10 cellular contexts compared by ENCODE assay signal in the genomic region with DNA sequence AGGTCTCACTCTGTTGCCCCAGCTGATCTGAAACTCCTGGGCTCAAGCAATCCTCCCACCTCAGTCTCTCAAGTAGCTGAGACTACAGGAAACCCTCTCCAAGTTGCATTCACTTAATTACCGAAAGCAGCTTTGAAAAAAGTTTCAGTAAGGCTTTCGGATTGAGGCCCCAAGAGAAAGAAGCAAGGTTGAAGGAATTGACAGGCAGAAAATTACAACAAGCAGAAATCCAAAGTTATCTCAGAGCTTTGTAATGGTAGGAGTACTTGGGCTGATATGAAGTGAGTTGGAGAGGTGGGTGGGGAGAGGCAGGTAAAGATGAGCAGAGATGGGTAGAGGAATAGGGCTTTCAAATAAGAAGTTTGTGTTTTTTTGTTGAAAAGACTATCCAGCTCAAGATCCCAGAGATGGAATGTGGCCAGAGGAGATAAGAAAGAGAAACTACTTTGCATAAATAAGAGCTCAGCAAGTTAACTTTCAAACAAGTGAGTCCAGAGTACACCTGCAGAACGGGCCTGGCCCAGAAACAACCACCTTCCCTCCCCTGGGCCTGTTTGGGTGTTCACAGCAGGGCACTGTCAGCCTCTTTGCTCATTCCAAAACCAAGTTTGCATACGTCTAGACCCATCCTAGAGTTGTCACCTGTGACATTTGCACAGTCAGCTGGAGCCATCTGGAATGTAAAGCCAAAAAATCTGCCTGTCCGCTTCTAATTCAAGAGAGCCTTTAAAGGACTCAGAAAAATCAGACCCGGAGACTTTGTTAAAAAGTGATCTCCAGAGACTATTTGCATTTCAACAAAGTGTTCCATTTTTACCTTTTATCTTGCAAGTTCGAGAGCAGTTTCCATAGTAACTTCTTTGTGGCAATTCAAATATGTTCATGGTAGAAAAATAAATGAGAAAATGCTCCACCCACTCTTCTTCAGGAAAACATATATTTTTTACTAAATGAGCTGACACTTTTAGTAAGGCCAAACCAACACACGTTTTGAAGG. TPM values are rescaled to one million over a fixed set of nuclear protein-coding genes. Genes with fewer than 3 reads are reported as not detected.
DNase-seq lines count a peak whose midpoint lies in the region; ATAC-seq and TF ChIP-seq lines count a peak whose summit lies in the region.
"Had no signal": no experiment of that assay in that cellular context is flagged by ENCODE, and none has a peak within 500 bp of the region (broad histone marks: within the 10 kb centered on the region; RNA-seq: fewer than 3 reads in every experiment).

No MANE protein-coding gene starts in this region.

- H3K9me3 Mint-ChIP-seq in activated CD4-positive, alpha-beta memory T cell treated with anti-CD3 and anti-CD28 coated beads, Interleukin-2, amount 10 ng/mL, durations not matched to agents 7 days and 5 days, result no peaks in the 10 kb centered on the region
- H3K9me3 Mint-ChIP-seq in HFFc6, result no peaks in the 10 kb centered on the region

- no peak overlapping the region for H3K27ac ChIP-seq in BLaER1 treated with 17β-estradiol and CSF1 and Interleukin-3, amounts not matched to agents 10 nM and 100 nM
- H3K27ac ChIP-seq in adrenal gland, result no peak overlapping the region

- H3K4me1 Mint-ChIP-seq in activated CD4-positive, alpha-beta memory T cell treated with anti-CD3 and anti-CD28 coated beads, Interleukin-2, amount 10 ng/mL, durations not matched to agents 7 days and 5 days, result peaks cover 45% of the 10 kb centered on the region
- H3K4me1 Mint-ChIP-seq in HFFc6 (ENCODE audit: low read depth), result peaks cover 36% of the 10 kb centered on the region

- H3K27ac Mint-ChIP-seq in activated CD4-positive, alpha-beta memory T cell treated with anti-CD3 and anti-CD28 coated beads, Interleukin-2, amount 10 ng/mL, durations not matched to agents 7 days and 5 days, result peak overlapping the region; percentile 60
- no peak overlapping the region for H3K27ac Mint-ChIP-seq in HFFc6

- peaks cover 5% of the 10 kb centered on the region for H3K36me3 Mint-ChIP-seq in activated CD4-positive, alpha-beta memory T cell treated with anti-CD3 and anti-CD28 coated beads, Interleukin-2, amount 10 ng/mL, durations not matched to agents 7 days and 5 days (ENCODE audit: low read depth)
- peaks cover 5% of the 10 kb centered on the region; the same call in 1 of the 2 replicates for H3K36me3 Mint-ChIP-seq in HFFc6 (ENCODE audit: low read depth)

- H4K20me1 ChIP-seq in BLaER1 treated with 17β-estradiol and CSF1 and Interleukin-3, amounts not matched to agents 10 nM and 100 nM, result peaks cover 13 to 26% (median 15%) of the 10 kb centered on the region in 11 experiments; a peak in 20 of 22 replicates

- H3K4me1 ChIP-seq in BLaER1 treated with 17β-estradiol and CSF1 and Interleukin-3, amounts not matched to agents 10 nM and 100 nM, result peaks cover 19 to 37% (median 34%) of the 10 kb centered on the region in 10 experiments
- peaks cover 0 to 23% of the 10 kb centered on the region in 2 donors for H3K4me1 ChIP-seq in adrenal gland (replicated peaks in 1 of 2)

- no peaks in the 10 kb centered on the region for H3K27me3 Mint-ChIP-seq in activated CD4-positive, alpha-beta memory T cell treated with anti-CD3 and anti-CD28 coated beads, Interleukin-2, amount 10 ng/mL, durations not matched to agents 7 days and 5 days
- no peaks in the 10 kb centered on the region; the same call in none of the 2 replicates for H3K27me3 Mint-ChIP-seq in HFFc6 (ENCODE audit: insufficient read depth)

- no peak for DNase-seq in activated CD4-positive, alpha-beta memory T cell treated with anti-CD3 and anti-CD28 coated beads, Interleukin-2, amount 10 ng/mL, durations not matched to agents 7 days and 5 days
- DNase-seq in adrenal gland (no peak), NCI-H446 treated with DMSO at 0.1 percent for 48 hours (lab: John Stamatoyannopoulos, UW) (no peak), T1000 (lab: John Stamatoyannopoulos, UW) (no peak), HFFc6 (no peak)
- DNase-seq: DND-41, NCI-H510A treated with DMSO at 0.1 percent for 48 hours had no signal

- no peaks in the 10 kb centered on the region for H3K27me3 ChIP-seq in BLaER1 treated with 17β-estradiol and CSF1 and Interleukin-3, amounts not matched to agents 10 nM and 100 nM
- H3K27me3 ChIP-seq in adrenal gland, result no peaks in the 10 kb centered on the region

- H3K4me3 ChIP-seq in BLaER1 treated with 17β-estradiol and CSF1 and Interleukin-3, amounts not matched to agents 10 nM and 100 nM, result no peak overlapping the region
- H3K4me3 ChIP-seq in adrenal gland, result no peak overlapping the region

- intact Hi-C loops in adrenal gland (cut with DNase I), result no loop called here

- POLR2A ChIA-PET in activated CD4-positive, alpha-beta memory T cell treated with anti-CD3 and anti-CD28 coated beads, Interleukin-2, amount 10 ng/mL, durations not matched to agents 7 days and 5 days (lab: Charles Lee), result no interaction called here

- ATAC-seq in GM19035 (IDR thresholded peaks at IDR 0.05; ENCODE audit: unreplicated experiment) (peak; percentile 68), HG03025 (IDR thresholded peaks at IDR 0.05; ENCODE audit: low FRiP score, unreplicated experiment) (peak; percentile 70)

- WGBS in adrenal gland, 4 donors, result 66 to 79% (median 74%) methylated on average over 8 of the region's 8 CpGs

- no peak for TF ChIP-seq POLR2A in adrenal gland (IDR thresholded peaks at IDR 0.05)

- no peak overlapping the region for H3K9ac ChIP-seq in BLaER1 treated with 17β-estradiol and CSF1 and Interleukin-3, amounts not matched to agents 10 nM and 100 nM

- TF ChIP-seq CTCF in adrenal gland (IDR thresholded peaks at IDR 0.05) (no peak), HFFc6 (IDR thresholded peaks at IDR 0.05) (no peak)

- peaks cover 0 to 8% (median 7%) of the 10 kb centered on the region in 11 experiments; a peak in 8 of 22 replicates for H3K36me3 ChIP-seq in BLaER1 treated with 17β-estradiol and CSF1 and Interleukin-3, amounts not matched to agents 10 nM and 100 nM
- no peaks in the 10 kb centered on the region for H3K36me3 ChIP-seq in adrenal gland (replicated peaks in 1 of 2)

- CTCF ChIA-PET in activated CD4-positive, alpha-beta memory T cell treated with anti-CD3 and anti-CD28 coated beads, Interleukin-2, amount 10 ng/mL, durations not matched to agents 7 days and 5 days (lab: Charles Lee), result interaction anchor here (0.6 to 1.6 kb wide), 8 partner anchors 10 to 1838 kb away, joined by 3 to 9 read pairs (median 4); no protein-coding TSS in a partner anchor

- peak overlapping the region in 7 of 11 experiments; percentile 31 to 79 (median 71); a peak in 13 of 22 replicates for H3K4me2 ChIP-seq in BLaER1 treated with 17β-estradiol and CSF1 and Interleukin-3, amounts not matched to agents 10 nM and 100 nM

- peak overlapping the region; percentile 8 for H3K4me3 Mint-ChIP-seq in activated CD4-positive, alpha-beta memory T cell treated with anti-CD3 and anti-CD28 coated beads, Interleukin-2, amount 10 ng/mL, durations not matched to agents 7 days and 5 days
- no peak overlapping the region for H3K4me3 Mint-ChIP-seq in HFFc6

- no peaks in the 10 kb centered on the region for H3K9me3 ChIP-seq in BLaER1 treated with 17β-estradiol and CSF1 and Interleukin-3, amounts not matched to agents 10 nM and 100 nM (replicated peaks in 1 of 11)
- no peaks in the 10 kb centered on the region for H3K9me3 ChIP-seq in adrenal gland (replicated peaks in 1 of 3)

RNA-seq across cellular contexts. Expression of a gene that starts 2.3 kb away (rescaled TPM):
- total RNA-seq in activated CD4-positive, alpha-beta memory T cell treated with anti-CD3 and anti-CD28 coated beads, Interleukin-2, amount 10 ng/mL, durations not matched to agents 7 days and 5 days, result 10 to 100 TPM; 64.9 to 68.6 TPM
- total RNA-seq in adrenal gland, result 10 to 100 TPM; 48.3 to 76.3 (median 64.7) TPM
- polyA plus RNA-seq in adrenal gland, result 100 to 1,000 TPM in 1 of 3 donors, 10 to 100 TPM in 2; 17.1 to 101 (median 19.9) TPM
- 10 to 100 TPM; 80.7 to 90.3 (median 85.5) TPM for total RNA-seq in HFFc6 (2021; fragmentation: NEBNext Ultra II Directional; extraction: Animal tissue kit (Norgen Biotek cat#: 25700))
